13 cellular contexts compared by ENCODE assay signal in the genomic region with DNA sequence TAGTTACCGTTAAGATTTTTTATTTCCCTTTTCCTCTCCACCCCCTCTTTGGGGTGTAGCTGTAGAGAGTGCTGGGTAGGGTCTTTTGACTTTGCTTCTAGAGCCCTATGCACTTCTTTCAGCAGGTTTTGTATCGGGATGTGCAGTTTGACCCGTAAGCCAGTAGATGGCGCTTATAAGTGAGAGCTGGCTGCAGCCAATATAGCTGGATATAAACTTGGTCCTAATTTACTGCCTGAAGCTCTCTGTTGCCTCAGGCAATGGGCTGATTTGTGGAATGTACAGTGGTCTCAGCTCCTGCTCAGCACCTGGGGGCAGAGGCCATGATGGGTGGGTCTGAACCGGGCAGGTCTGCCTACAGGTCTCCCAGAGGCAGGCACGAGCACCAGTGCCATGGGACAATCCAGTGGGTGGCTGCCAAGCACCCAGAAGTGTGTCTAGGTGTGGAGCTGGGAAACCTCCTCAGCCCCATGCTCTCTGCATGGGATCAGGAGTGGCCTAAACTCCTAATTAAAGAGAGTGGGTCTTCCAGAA.
DNase-seq lines count a peak whose midpoint lies in the region; ATAC-seq and TF ChIP-seq lines count a peak whose summit lies in the region.
"Had no signal": no experiment of that assay in that cellular context is flagged by ENCODE, and none has a peak within 500 bp of the region (broad histone marks: within the 10 kb centered on the region; RNA-seq: fewer than 3 reads in every experiment).

No MANE protein-coding gene starts in this region.

- H3K27ac Mint-ChIP-seq in MCF 10A (ENCODE audit: low read depth, unreplicated experiment) (no peak overlapping the region), chondrocyte (ENCODE audit: unreplicated experiment) (no peak overlapping the region)
- H3K27ac Mint-ChIP-seq: activated naive CD8-positive, alpha-beta T cell treated with anti-CD3 and anti-CD28 coated beads for 36 hours had no signal

- peak; percentile 21 for TF ChIP-seq CTCF in MCF 10A (IDR thresholded peaks at IDR 0.05; ENCODE audit: unreplicated experiment)
- TF ChIP-seq CTCF in breast epithelium (IDR thresholded peaks at IDR 0.05) = no peak
- peak; percentile 53 for TF ChIP-seq CTCF in NB4 (IDR thresholded peaks at IDR 0.05; ENCODE audit: low read depth, low read length)
- TF ChIP-seq CTCF in chondrocyte (IDR thresholded peaks at IDR 0.05) = peak; percentile 23
- TF ChIP-seq CTCF in heart left ventricle (IDR thresholded peaks at IDR 0.05) = peak in 2 of 12 donors; percentile 15 to 28

- H3K4me1 ChIP-seq in breast epithelium = no peaks in the 10 kb centered on the region
- H3K4me1 ChIP-seq in heart left ventricle = no peaks in the 10 kb centered on the region

- no TSS peak for BruUV-seq in MCF 10A (replicated peaks; lab: Mats Ljungman, UMichigan)

- TF ChIP-seq POLR2A in breast epithelium (IDR thresholded peaks at IDR 0.05) = no peak
- no peak for TF ChIP-seq POLR2A in NB4 (IDR thresholded peaks at IDR 0.05; ENCODE audit: extremely low read depth, insufficient read length)
- TF ChIP-seq POLR2A in heart left ventricle (IDR thresholded peaks at IDR 0.05) = no peak

- H3K36me3 ChIP-seq in breast epithelium = no peaks in the 10 kb centered on the region
- no peaks in the 10 kb centered on the region for H3K36me3 ChIP-seq in heart left ventricle

- H3K27ac ChIP-seq in breast epithelium (no peak overlapping the region), heart left ventricle (no peak overlapping the region)

- no peaks in the 10 kb centered on the region for H3K9me3 Mint-ChIP-seq in MCF 10A (ENCODE audit: unreplicated experiment)
- H3K9me3 Mint-ChIP-seq in chondrocyte (ENCODE audit: low read depth) = peaks cover 52% of the 10 kb centered on the region
- H3K9me3 Mint-ChIP-seq: activated naive CD8-positive, alpha-beta T cell treated with anti-CD3 and anti-CD28 coated beads for 36 hours had no signal

- WGBS in heart left ventricle, 4 donors = 17 to 27% (median 21%) methylated on average over 6 of the region's 6 CpGs

- H3K4me3 Mint-ChIP-seq in MCF 10A (ENCODE audit: unreplicated experiment) = no peak overlapping the region
- H3K4me3 Mint-ChIP-seq in chondrocyte (ENCODE audit: unreplicated experiment) = no peak overlapping the region
- H3K4me3 Mint-ChIP-seq: activated naive CD8-positive, alpha-beta T cell treated with anti-CD3 and anti-CD28 coated beads for 36 hours had no signal

- H3K9me3 ChIP-seq in breast epithelium (peaks cover 5 to 14% of the 10 kb centered on the region in 2 donors), heart left ventricle (peaks cover 0 to 15% (median 0%) of the 10 kb centered on the region in 12 donors)

- POLR2A ChIA-PET in MCF 10A (lab: Yijun Ruan, JAX) = no interaction called here

- H3K36me3 Mint-ChIP-seq in MCF 10A (ENCODE audit: insufficient read depth, unreplicated experiment) (no peaks in the 10 kb centered on the region), chondrocyte (ENCODE audit: low read depth) (no peaks in the 10 kb centered on the region)
- H3K36me3 Mint-ChIP-seq: activated naive CD8-positive, alpha-beta T cell treated with anti-CD3 and anti-CD28 coated beads for 36 hours had no signal

- intact Hi-C loops in MCF 10A (cut with micrococcal nuclease) (no loop called here), breast epithelium (cut with DNase I; ENCODE audit: low total_unique reads) (no loop called here), heart left ventricle (cut with DNase I) (no loop called here)

- CTCF ChIA-PET in MCF 10A (lab: Yijun Ruan, JAX) = interaction anchor here (0.6 to 1.3 kb wide), 3 partner anchors 11 to 832 kb away, joined by 3 to 5 read pairs (median 3); no protein-coding TSS in a partner anchor

- H3K27me3 ChIP-seq in breast epithelium (peaks cover 0 to 5% of the 10 kb centered on the region in 2 donors), heart left ventricle (no peaks in the 10 kb centered on the region)

- H3K27me3 Mint-ChIP-seq in MCF 10A (ENCODE audit: insufficient read depth, unreplicated experiment) = peaks cover 31% of the 10 kb centered on the region
- H3K27me3 Mint-ChIP-seq in chondrocyte (ENCODE audit: low read depth) = no peaks in the 10 kb centered on the region
- H3K27me3 Mint-ChIP-seq: activated naive CD8-positive, alpha-beta T cell treated with anti-CD3 and anti-CD28 coated beads for 36 hours had no signal

- peak; percentile 13 for DNase-seq in MCF 10A (ENCODE audit: unreplicated experiment)
- no peak for DNase-seq in breast epithelium (ENCODE audit: low spot score in 2 of 2)
- peak; percentile 28 for DNase-seq in NB4 (ENCODE audit: low read depth)
- no peak for DNase-seq in chondrocyte (ENCODE audit: low spot score)
- DNase-seq in heart left ventricle = no peak
- no peak for DNase-seq in AG08395 (ENCODE audit: low spot score)
- DNase-seq: activated naive CD8-positive, alpha-beta T cell treated with anti-CD3 and anti-CD28 coated beads for 36 hours; GF-D8; NCI-H1105; NCI-H748 treated with DMSO at 0.1 percent for 48 hours; stimulated activated CD4-positive, alpha-beta T cell treated with anti-CD3 and anti-CD28 coated beads, Interleukin-2, amount 100 ng/mL, for 48 hours had no signal

- H3K4me1 Mint-ChIP-seq in MCF 10A (ENCODE audit: insufficient read depth, unreplicated experiment) (no peaks in the 10 kb centered on the region), chondrocyte (ENCODE audit: low read depth) (no peaks in the 10 kb centered on the region)
- H3K4me1 Mint-ChIP-seq: activated naive CD8-positive, alpha-beta T cell treated with anti-CD3 and anti-CD28 coated beads for 36 hours had no signal

- ATAC-seq in heart left ventricle (no peak), HG03432 (IDR thresholded peaks at IDR 0.05; ENCODE audit: unreplicated experiment) (no peak), HG03521 (IDR thresholded peaks at IDR 0.05; ENCODE audit: unreplicated experiment) (no peak)

- H3K4me3 ChIP-seq in breast epithelium (no peak overlapping the region), NB4 (ENCODE audit: low read depth, low read length) (no peak overlapping the region), heart left ventricle (no peak overlapping the region)

Comparison
In these comparisons a context has a peak if more than half of its experiments do, and no peak if none do; other contexts are left out.
1. DNase-seq: peak in MCF 10A (single experiment) and NB4 (single experiment); none in breast epithelium (0 of 2), chondrocyte (single experiment), heart left ventricle (0 of 5) and AG08395 (single experiment).
2. CTCF ChIP-seq: peak in MCF 10A (single experiment), NB4 (single experiment) and chondrocyte (single experiment); none in breast epithelium (0 of 3).